In the genomic region with DNA sequence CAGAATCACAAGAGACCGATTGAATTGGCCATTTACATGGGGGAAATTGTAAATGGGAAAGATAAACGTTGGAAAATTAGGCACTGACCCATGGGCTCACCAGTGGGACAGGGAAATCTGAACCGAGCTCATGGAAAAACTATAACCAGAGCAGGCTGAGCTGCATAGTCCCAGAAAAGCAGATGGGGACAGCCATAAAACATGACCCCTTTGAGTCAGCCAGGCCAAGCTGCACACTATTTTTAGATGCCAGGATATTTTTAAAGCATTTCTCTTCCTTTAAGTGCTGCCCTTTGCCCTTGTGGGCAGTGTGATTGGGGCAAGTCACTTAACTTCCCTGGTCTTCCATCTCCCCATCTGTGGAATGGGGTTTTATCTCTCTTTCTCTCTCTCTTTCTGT, we compare ENCODE assay signal across 19 cellular contexts.
"Had no signal": no experiment of that assay in that cellular context is flagged by ENCODE, and none has a peak within 500 bp of the region (broad histone marks: within the 10 kb centered on the region; RNA-seq: fewer than 3 reads in every experiment).

No MANE protein-coding gene starts in this region.

- DNase-seq: activated B cell treated with CpG ODN at 0.5 μM for 24 hours; activated CD4-positive, alpha-beta T cell treated with anti-CD3 and anti-CD28 coated beads for 36 hours; activated CD4-positive, alpha-beta T cell treated with anti-CD3 and anti-CD28 coated beads, Interleukin-2, amount 50 U/mL, for 4 hours; activated CD8-positive, alpha-beta memory T cell treated with anti-CD3 and anti-CD28 coated beads, Interleukin-2, amount 50 U/mL, for 4 hours; activated naive CD4-positive, alpha-beta T cell; activated naive CD8-positive, alpha-beta T cell treated with anti-CD3 and anti-CD28 coated beads for 36 hours; activated T-cell treated with anti-CD3 and anti-CD28 coated beads, Interleukin-2, amount 50 U/mL, for 24 hours; immature natural killer cell; nephron progenitor cell; stimulated activated CD4-positive, alpha-beta T cell treated with anti-CD3 and anti-CD28 coated beads, Interleukin-2, amount 100 ng/mL, for 48 hours; stimulated activated naive CD4-positive, alpha-beta T cell; SW 1271; T-helper 17 cell; upper lobe of right lung had no signal

- ATAC-seq: activated CD4-positive, alpha-beta T cell treated with anti-CD3 and anti-CD28 coated beads for 36 hours; activated T-helper 17 cell treated with anti-CD3 and anti-CD28 coated beads, Interleukin-2, amount 50 U/mL, for 72 hours; pancreas; sciatic nerve; T-helper 17 cell; upper lobe of right lung had no signal

- H3K4me3 ChIP-seq: hepatocyte, pancreas, upper lobe of right lung had no signal

- H3K4me1 Mint-ChIP-seq: activated B cell treated with CpG ODN at 0.5 μM for 24 hours; activated CD4-positive, alpha-beta T cell treated with anti-CD3 and anti-CD28 coated beads for 36 hours; activated naive CD8-positive, alpha-beta T cell treated with anti-CD3 and anti-CD28 coated beads for 36 hours; activated T-helper 17 cell treated with anti-CD3 and anti-CD28 coated beads, Interleukin-2, amount 50 U/mL, for 72 hours; immature natural killer cell; memory B cell; T-helper 17 cell had no signal

- H3K9me3 ChIP-seq: pancreas, upper lobe of right lung had no signal

- H3K9me3 Mint-ChIP-seq: activated B cell treated with CpG ODN at 0.5 μM for 24 hours; activated naive CD8-positive, alpha-beta T cell treated with anti-CD3 and anti-CD28 coated beads for 36 hours; activated T-cell treated with anti-CD3 and anti-CD28 coated beads, Interleukin-2, amount 50 U/mL, for 24 hours; activated T-helper 17 cell treated with anti-CD3 and anti-CD28 coated beads, Interleukin-2, amount 50 U/mL, for 72 hours; immature natural killer cell; memory B cell; nephron progenitor cell had no signal

- H3K4me3 Mint-ChIP-seq: activated B cell treated with CpG ODN at 0.5 μM for 24 hours; activated CD4-positive, alpha-beta T cell treated with anti-CD3 and anti-CD28 coated beads for 36 hours; activated naive CD8-positive, alpha-beta T cell treated with anti-CD3 and anti-CD28 coated beads for 36 hours; activated T-cell treated with anti-CD3 and anti-CD28 coated beads, Interleukin-2, amount 50 U/mL, for 24 hours; activated T-helper 17 cell treated with anti-CD3 and anti-CD28 coated beads, Interleukin-2, amount 50 U/mL, for 72 hours; immature natural killer cell; memory B cell; nephron progenitor cell; T-helper 17 cell had no signal

- H3K27me3 ChIP-seq: hepatocyte, pancreas, upper lobe of right lung had no signal

- H3K36me3 Mint-ChIP-seq: activated naive CD8-positive, alpha-beta T cell treated with anti-CD3 and anti-CD28 coated beads for 36 hours; immature natural killer cell; memory B cell had no signal

- H3K36me3 ChIP-seq: pancreas, upper lobe of right lung had no signal

- H3K27ac ChIP-seq: hepatocyte, pancreas, upper lobe of right lung had no signal

- H3K4me1 ChIP-seq: pancreas, upper lobe of right lung had no signal

- H3K27ac Mint-ChIP-seq: activated B cell treated with CpG ODN at 0.5 μM for 24 hours; activated CD4-positive, alpha-beta T cell treated with anti-CD3 and anti-CD28 coated beads for 36 hours; activated naive CD8-positive, alpha-beta T cell treated with anti-CD3 and anti-CD28 coated beads for 36 hours; activated T-cell treated with anti-CD3 and anti-CD28 coated beads, Interleukin-2, amount 50 U/mL, for 24 hours; activated T-helper 17 cell treated with anti-CD3 and anti-CD28 coated beads, Interleukin-2, amount 50 U/mL, for 72 hours; immature natural killer cell; memory B cell; nephron progenitor cell; T-helper 17 cell had no signal
